1 cellular context compared by ENCODE assay signal in the genomic region with DNA sequence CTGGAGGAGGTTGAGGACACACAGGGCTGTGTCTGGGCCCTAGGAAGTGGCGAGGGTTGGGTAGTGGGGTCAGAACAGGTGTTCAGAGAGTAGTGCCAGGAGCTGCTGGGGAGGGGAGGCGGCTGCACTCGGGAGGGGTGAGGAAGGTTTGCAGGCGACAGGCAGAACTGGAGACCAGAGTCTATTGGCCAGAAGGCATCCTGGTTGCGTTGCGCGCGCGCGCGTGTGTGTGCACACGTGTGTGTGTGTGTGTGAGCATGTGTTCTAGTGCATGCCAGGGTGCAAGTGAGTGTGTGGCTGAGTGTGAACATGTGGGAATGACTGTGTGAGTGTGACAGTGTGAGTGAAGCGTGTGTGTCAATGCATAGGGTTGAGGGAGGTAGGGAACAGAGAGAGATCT.
TF ChIP-seq lines count a peak whose summit lies in the region.

No MANE protein-coding gene starts in this region.

TF ChIP-seq in K562, 482 proteins besides CTCF, POLR2A, EP300 and RAD21:
- TF ChIP-seq NFIC (IDR thresholded peaks at IDR 0.05) (0 out of 2 replicates have a peak, but pooled peaks have one; percentile 31), ZBTB8A (IDR thresholded peaks at IDR 0.05; ENCODE audit: partially characterized antibody) (no peak)
